24 cellular contexts compared by ENCODE assay signal in the genomic region with DNA sequence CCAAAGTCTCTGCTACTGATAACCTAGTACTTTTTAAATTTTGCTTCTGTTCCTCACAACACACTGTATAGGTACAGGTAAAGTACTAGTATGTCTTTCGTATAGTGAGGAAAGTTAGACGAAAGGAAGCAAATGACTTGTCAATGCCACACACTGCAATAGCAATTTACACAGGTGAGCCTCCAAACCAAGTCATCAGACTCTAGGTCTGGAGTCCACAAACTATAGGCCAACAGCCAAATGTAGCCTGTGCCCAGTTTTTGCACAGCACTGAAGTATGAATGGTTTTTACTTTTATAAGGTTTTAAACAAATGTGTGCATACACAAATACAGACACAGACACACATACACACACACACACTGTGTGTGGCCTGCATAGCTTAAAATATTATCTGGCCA. TPM values are rescaled to one million over a fixed set of nuclear protein-coding genes. Genes with fewer than 3 reads are reported as not detected.
DNase-seq lines count a peak whose midpoint lies in the region; ATAC-seq, FAIRE-seq and TF ChIP-seq lines count a peak whose summit lies in the region.
"Had no signal": no experiment of that assay in that cellular context is flagged by ENCODE, and none has a peak within 500 bp of the region (broad histone marks: within the 10 kb centered on the region; RNA-seq: fewer than 3 reads in every experiment).

No MANE protein-coding gene starts in this region.

- H3K4me1 ChIP-seq in liver (ENCODE audit: control insufficient read depth in 4 of 4, insufficient read depth in 4 of 4, low read length in 3 of 4) (peaks cover 0 to 2% (median 0%) of the 10 kb centered on the region in 4 donors), HepG2 (ENCODE audit: insufficient read depth, low read length) (no peaks in the 10 kb centered on the region), OCI-LY3 (ENCODE audit: low read length) (peaks cover 40% of the 10 kb centered on the region)
- H3K4me1 ChIP-seq: A549, BE2C had no signal

- H3K4me2 ChIP-seq in HepG2 (ENCODE audit: low read depth, low read length), result no peak overlapping the region
- H3K4me2 ChIP-seq in OCI-LY3 (ENCODE audit: low read length), result peak overlapping the region; percentile 72
- H3K4me2 ChIP-seq: A549; BLaER1 treated with 17β-estradiol and CSF1 and Interleukin-3, amounts not matched to agents 10 nM and 100 nM had no signal

- no peaks in the 10 kb centered on the region for H3K4me1 Mint-ChIP-seq in natural killer cell
- H3K4me1 Mint-ChIP-seq: CD14-positive monocyte; CD8-positive, alpha-beta memory T cell had no signal

- H3K36me3 ChIP-seq in liver (ENCODE audit: control insufficient read depth in 4 of 4, insufficient read depth in 3 of 4, low read depth in 1 of 4, low read length in 3 of 4) (peaks cover 4 to 25% (median 9%) of the 10 kb centered on the region in 4 donors), HepG2 (replicated peaks in 1 of 2; ENCODE audit: control insufficient read depth in 1 of 2, insufficient read depth in 2 of 2, low read length in 2 of 2) (peaks cover 7 to 35% of the 10 kb centered on the region in 2 experiments; a peak in 4 of 5 replicates), OCI-LY3 (replicated peaks; ENCODE audit: low read depth, low read length) (peaks cover 46% of the 10 kb centered on the region)

- no peak overlapping the region for H3K27ac Mint-ChIP-seq in natural killer cell
- H3K27ac Mint-ChIP-seq: CD4-positive, alpha-beta T cell had no signal

- H3K36me3 Mint-ChIP-seq in natural killer cell, result peaks cover 9% of the 10 kb centered on the region

- no peak overlapping the region for H3K4me3 ChIP-seq in liver (ENCODE audit: low read depth in 1 of 3, low read length in 3 of 3)
- H3K4me3 ChIP-seq in HepG2 (replicated peaks in 1 of 3; ENCODE audit: insufficient read depth in 1 of 3, low read depth in 2 of 3, low read length in 3 of 3), result no peak overlapping the region
- no peak overlapping the region for H3K4me3 ChIP-seq in OCI-LY3 (ENCODE audit: low read length)
- H3K4me3 ChIP-seq: A549; BLaER1 treated with 17β-estradiol and CSF1 and Interleukin-3, amounts not matched to agents 10 nM and 100 nM; GM12878 had no signal

- BruUV-seq in HepG2 (replicated peaks; lab: Mats Ljungman, UMichigan), result no TSS peak

- POLR2A ChIA-PET in HepG2 (lab: Yijun Ruan, JAX), result no interaction called here

- no peak for ATAC-seq in HepG2
- ATAC-seq in GM18502 (IDR thresholded peaks at IDR 0.05; ENCODE audit: poor library complexity, unreplicated experiment), result no peak
- no peak for ATAC-seq in natural killer cell
- ATAC-seq in HG02642 (IDR thresholded peaks at IDR 0.05; ENCODE audit: poor library complexity, unreplicated experiment), result no peak
- ATAC-seq: A549, GM12878 had no signal

- no peaks in the 10 kb centered on the region for H3K27me3 ChIP-seq in liver (ENCODE audit: control insufficient read depth in 4 of 4, insufficient read depth in 4 of 4, low read length in 3 of 4)
- no peaks in the 10 kb centered on the region for H3K27me3 ChIP-seq in HepG2 (ENCODE audit: control insufficient read depth in 1 of 2, insufficient read depth in 2 of 2, low read length in 2 of 2)
- no peaks in the 10 kb centered on the region for H3K27me3 ChIP-seq in OCI-LY3 (ENCODE audit: low read depth, low read length)
- H3K27me3 ChIP-seq: BE2C; BLaER1 treated with 17β-estradiol and CSF1 and Interleukin-3, amounts not matched to agents 10 nM and 100 nM had no signal

- no peak overlapping the region for H3K27ac ChIP-seq in liver (ENCODE audit: low read depth in 1 of 2, low read length in 2 of 2)
- H3K27ac ChIP-seq in HepG2 (ENCODE audit: extremely low read length, insufficient read depth, low read length), result no peak overlapping the region
- H3K27ac ChIP-seq in OCI-LY3 (ENCODE audit: low read length), result peak overlapping the region; percentile 93
- H3K27ac ChIP-seq in epithelial cell of prostate, result peak overlapping the region; percentile 53
- H3K27ac ChIP-seq: A549; BLaER1 treated with 17β-estradiol and CSF1 and Interleukin-3, amounts not matched to agents 10 nM and 100 nM had no signal

- no peaks in the 10 kb centered on the region for H3K27me3 Mint-ChIP-seq in natural killer cell (ENCODE audit: low read depth in 2 of 2)
- H3K27me3 Mint-ChIP-seq: CD4-positive, alpha-beta T cell; CD8-positive, alpha-beta memory T cell had no signal

- TF ChIP-seq RAD21 in liver (IDR thresholded peaks at IDR 0.05), result no peak
- TF ChIP-seq RAD21 in HepG2 (CRISPR knock-in tag; IDR thresholded peaks at IDR 0.05), result no peak

- in situ Hi-C loops in HepG2 (cut with HindIII; ENCODE audit: extremely low pct_ligation_motif_present, low pct_unique_long_range_greater_than_20kb), result no loop called here

- H2AFZ ChIP-seq in HepG2 (ENCODE audit: low read length) (no peak overlapping the region), OCI-LY3 (ENCODE audit: low read depth, low read length) (no peak overlapping the region)

- no peak for TF ChIP-seq EP300 in HepG2 (IDR thresholded peaks at IDR 0.05; ENCODE audit: low read depth in 2 of 2, low read length in 2 of 2)
- TF ChIP-seq EP300 in HepG2 (CRISPR knock-in tag; IDR thresholded peaks at IDR 0.05; ENCODE audit: borderline replicate concordance), result no peak

- no peaks in the 10 kb centered on the region for H3K9me3 ChIP-seq in liver (ENCODE audit: control insufficient read depth in 4 of 4, low read length in 3 of 4)
- H3K9me3 ChIP-seq in HepG2 (ENCODE audit: low read length), result no peaks in the 10 kb centered on the region
- no peaks in the 10 kb centered on the region for H3K9me3 ChIP-seq in OCI-LY3 (ENCODE audit: insufficient read depth, low read length)
- H3K9me3 ChIP-seq: A549; BE2C; BLaER1 treated with 17β-estradiol and CSF1 and Interleukin-3, amounts not matched to agents 10 nM and 100 nM had no signal

- DNase-seq in HepG2 (ENCODE audit: low spot score) (no peak), epithelial cell of prostate (ENCODE audit: low read depth, low spot score) (no peak), natural killer cell (no peak)
- DNase-seq: 8988T; ACHN; AML-193; BE2C; CD4-positive, alpha-beta T cell; CD8-positive, alpha-beta memory T cell; DMS 273 treated with DMSO at 0.1 percent for 48 hours; DMS79; GDM1; H7 had no signal

- intact Hi-C loops in HepG2 (cut with micrococcal nuclease; ENCODE audit: unreplicated experiment) (no loop called here), natural killer cell (cut with micrococcal nuclease) (no loop called here)

- no peaks in the 10 kb centered on the region for H3K9me3 Mint-ChIP-seq in natural killer cell
- H3K9me3 Mint-ChIP-seq: CD14-positive monocyte; CD4-positive, alpha-beta T cell; CD8-positive, alpha-beta memory T cell had no signal

- no peak for FAIRE-seq in HepG2 (lab: Jason Lieb, UNC)
- FAIRE-seq: A549, D721Med, GM12878, GM18507, H1 had no signal

- TF ChIP-seq CTCF in liver (IDR thresholded peaks at IDR 0.05; ENCODE audit: low read depth, low read length, missing input control), result no peak
- no peak for TF ChIP-seq CTCF in HepG2 (CRISPR knock-in tag; IDR thresholded peaks at IDR 0.05)
- no peak for TF ChIP-seq CTCF in OCI-LY3 (IDR thresholded peaks at IDR 0.05; ENCODE audit: low read depth, low read length)
- TF ChIP-seq CTCF in natural killer cell (IDR thresholded peaks at IDR 0.05), result no peak

- H3K9ac ChIP-seq in liver (ENCODE audit: low read depth in 1 of 2, low read length in 2 of 2) (no peak overlapping the region), HepG2 (ENCODE audit: insufficient read depth, low read depth, low read length) (no peak overlapping the region), OCI-LY3 (ENCODE audit: low read length) (peak overlapping the region; percentile 70; the same call in 1 of the 2 replicates)
- H3K9ac ChIP-seq: BLaER1 treated with 17β-estradiol and CSF1 and Interleukin-3, amounts not matched to agents 10 nM and 100 nM had no signal

- CTCF ChIA-PET in HepG2 (lab: Yijun Ruan, JAX; ENCODE audit: low intra/inter-chr PET ratio, low total read pairs), result no interaction called here

- TF ChIP-seq POLR2A in HepG2 (IDR thresholded peaks at IDR 0.05; ENCODE audit: insufficient read depth in 1 of 2, low read depth in 2 of 2, low read length in 2 of 2), result no peak

- 64% methylated on average over 2 of the region's 2 CpGs for WGBS in liver
- WGBS in HepG2 (ENCODE audit: low lambda C conversion rate), result 100% methylated on average over 2 of the region's 2 CpGs

- H4K20me1 ChIP-seq in HepG2 (ENCODE audit: insufficient read depth, low read length), result no peaks in the 10 kb centered on the region
- H4K20me1 ChIP-seq in OCI-LY3 (ENCODE audit: insufficient read depth, low read length), result no peaks in the 10 kb centered on the region
- H4K20me1 ChIP-seq: BLaER1 treated with 17β-estradiol and CSF1 and Interleukin-3, amounts not matched to agents 10 nM and 100 nM had no signal

- H3K4me3 Mint-ChIP-seq in natural killer cell, result no peak overlapping the region
- H3K4me3 Mint-ChIP-seq: CD14-positive monocyte; CD4-positive, alpha-beta T cell; CD8-positive, alpha-beta memory T cell had no signal

- no peaks in the 10 kb centered on the region for H3K79me2 ChIP-seq in HepG2 (ENCODE audit: insufficient read depth, low read length)
- peaks cover 8% of the 10 kb centered on the region; the same call in 1 of the 2 replicates for H3K79me2 ChIP-seq in OCI-LY3 (ENCODE audit: low read length)

RNA-seq across cellular contexts. Expression of gene ALG8, which starts 28.1 kb away (rescaled TPM):
- total RNA-seq in liver (10 to 100 TPM; 36.8 to 39.2 TPM), HepG2 (2016; rRNA removed; fragmentation: Illumina TruSeq; extraction: Trizol) (50.0 and 88.0 TPM in 2 replicates), natural killer cell (10 to 100 TPM; 19.2 to 20.1 (median 19.8) TPM)
- polyA plus RNA-seq in liver (10 to 100 TPM; 29.4 to 46.0 TPM), HepG2 (2011; rRNA removed) (53.5 and 75.8 TPM in 2 replicates)
- 27.9 and 37.5 TPM in 2 replicates for total RNA-seq in HepG2 (2016; cell fraction: cytosol; rRNA removed; fragmentation: Illumina TruSeq; extraction: Trizol; ENCODE audit: low read depth)
- 46.2 and 90.8 TPM in 2 replicates for total RNA-seq in HepG2 (2016; cell fraction: insoluble cytoplasmic fraction; rRNA removed; fragmentation: Illumina TruSeq; extraction: Trizol)
- total RNA-seq in HepG2 (2016; cell fraction: membrane; rRNA removed; fragmentation: Illumina TruSeq; extraction: Trizol), result 39.8 and 40.9 TPM in 2 replicates
- 81.9 and 98.4 TPM in 2 replicates for total RNA-seq in HepG2 (2016; cell fraction: nucleus; rRNA removed; fragmentation: Illumina TruSeq; extraction: Trizol)
- 34.9 and 52.4 TPM in 2 replicates for polyA plus RNA-seq in HepG2 (2011; cell fraction: cytosol; rRNA removed)
- polyA plus RNA-seq in HepG2 (2011; cell fraction: nucleus; rRNA removed), result 23.3 and 25.4 TPM in 2 replicates
- polyA plus RNA-seq in HepG2 (2012), result 33.9 and 48.4 TPM in 2 replicates
- polyA plus RNA-seq in HepG2 (2016; cell fraction: cytosol; fragmentation: Illumina TruSeq; extraction: Trizol; ENCODE audit: low read depth), result 21.7 and 23.1 TPM in 2 replicates
- polyA plus RNA-seq in HepG2 (2016; cell fraction: insoluble cytoplasmic fraction; fragmentation: Illumina TruSeq; extraction: Trizol; ENCODE audit: low read depth), result 45.9 and 50.8 TPM in 2 replicates
- polyA plus RNA-seq in HepG2 (2016; cell fraction: membrane; fragmentation: Illumina TruSeq; extraction: Trizol; ENCODE audit: low read depth), result 29.3 and 35.8 TPM in 2 replicates
- 116 and 123 TPM in 2 replicates for polyA plus RNA-seq in HepG2 (2016; cell fraction: nucleus; fragmentation: Illumina TruSeq; extraction: Trizol; ENCODE audit: insufficient read depth, low read depth)
- polyA minus RNA-seq in HepG2 (2011; rRNA and poly(A)+ RNA removed; ENCODE audit: low replicate concordance), result 65.9 and 176 TPM in 2 replicates
- 34.7 TPM in 2 replicates for polyA minus RNA-seq in HepG2 (2011; cell fraction: cytosol; rRNA and poly(A)+ RNA removed)
- polyA minus RNA-seq in HepG2 (2011; cell fraction: nucleus; rRNA and poly(A)+ RNA removed), result 63.3 and 64.3 TPM in 2 replicates

RNA-seq across cellular contexts. Expression of gene NDUFC2, which starts 31.6 kb away (rescaled TPM):
- total RNA-seq in liver (100 to 1,000 TPM in 1 of 2 donors, 10 to 100 TPM in 1; 86.9 to 142 TPM), HepG2 (2016; rRNA removed; fragmentation: Illumina TruSeq; extraction: Trizol) (312 and 363 TPM in 2 replicates), natural killer cell (10 to 100 TPM; 51.8 to 75.4 (median 60.2) TPM)
- polyA plus RNA-seq in liver (100 to 1,000 TPM; 256 to 783 TPM), HepG2 (2011; rRNA removed) (220 and 256 TPM in 2 replicates)
- 93.1 and 138 TPM in 2 replicates for total RNA-seq in HepG2 (2016; cell fraction: cytosol; rRNA removed; fragmentation: Illumina TruSeq; extraction: Trizol; ENCODE audit: low read depth)
- 330 and 377 TPM in 2 replicates for total RNA-seq in HepG2 (2016; cell fraction: insoluble cytoplasmic fraction; rRNA removed; fragmentation: Illumina TruSeq; extraction: Trizol)
- 90.9 and 140 TPM in 2 replicates for total RNA-seq in HepG2 (2016; cell fraction: membrane; rRNA removed; fragmentation: Illumina TruSeq; extraction: Trizol)
- 278 and 315 TPM in 2 replicates for total RNA-seq in HepG2 (2016; cell fraction: nucleus; rRNA removed; fragmentation: Illumina TruSeq; extraction: Trizol)
- 307 and 524 TPM in 2 replicates for polyA plus RNA-seq in HepG2 (2011; cell fraction: cytosol; rRNA removed)
- polyA plus RNA-seq in HepG2 (2011; cell fraction: nucleus; rRNA removed), result 91.7 and 102 TPM in 2 replicates
- 411 and 581 TPM in 2 replicates for polyA plus RNA-seq in HepG2 (2012)
- polyA plus RNA-seq in HepG2 (2016; cell fraction: cytosol; fragmentation: Illumina TruSeq; extraction: Trizol; ENCODE audit: low read depth), result 163 and 221 TPM in 2 replicates
- 491 and 517 TPM in 2 replicates for polyA plus RNA-seq in HepG2 (2016; cell fraction: insoluble cytoplasmic fraction; fragmentation: Illumina TruSeq; extraction: Trizol; ENCODE audit: low read depth)
- polyA plus RNA-seq in HepG2 (2016; cell fraction: membrane; fragmentation: Illumina TruSeq; extraction: Trizol; ENCODE audit: low read depth), result 170 and 204 TPM in 2 replicates
- 572 and 587 TPM in 2 replicates for polyA plus RNA-seq in HepG2 (2016; cell fraction: nucleus; fragmentation: Illumina TruSeq; extraction: Trizol; ENCODE audit: insufficient read depth, low read depth)
- 103 and 165 TPM in 2 replicates for polyA minus RNA-seq in HepG2 (2011; rRNA and poly(A)+ RNA removed; ENCODE audit: low replicate concordance)
- 108 and 131 TPM in 2 replicates for polyA minus RNA-seq in HepG2 (2011; cell fraction: cytosol; rRNA and poly(A)+ RNA removed)
- polyA minus RNA-seq in HepG2 (2011; cell fraction: nucleus; rRNA and poly(A)+ RNA removed), result 63.0 and 77.8 TPM in 2 replicates

RNA-seq across cellular contexts. Expression of gene THRSP, which starts 47.6 kb away (rescaled TPM):
- total RNA-seq in liver (10 to 100 TPM in 1 of 2 donors, not detected in 1; 30.9 TPM), HepG2 (2016; rRNA removed; fragmentation: Illumina TruSeq; extraction: Trizol) (0.13 TPM in 1 of 2 replicates, not detected in the other), natural killer cell (not detected)
- polyA plus RNA-seq in liver (10 to 100 TPM; 51.1 to 90.1 TPM), HepG2 (2011; rRNA removed) (0.48 and 0.58 TPM in 2 replicates)
- not detected in 2 replicates for total RNA-seq in HepG2 (2016; cell fraction: cytosol; rRNA removed; fragmentation: Illumina TruSeq; extraction: Trizol; ENCODE audit: low read depth)
- not detected in 2 replicates for total RNA-seq in HepG2 (2016; cell fraction: insoluble cytoplasmic fraction; rRNA removed; fragmentation: Illumina TruSeq; extraction: Trizol)
- not detected in 2 replicates for total RNA-seq in HepG2 (2016; cell fraction: membrane; rRNA removed; fragmentation: Illumina TruSeq; extraction: Trizol)
- 0.34 TPM in 1 of 2 replicates, not detected in the other for total RNA-seq in HepG2 (2016; cell fraction: nucleus; rRNA removed; fragmentation: Illumina TruSeq; extraction: Trizol)
- polyA plus RNA-seq in HepG2 (2011; cell fraction: cytosol; rRNA removed), result 0.35 and 0.43 TPM in 2 replicates
- polyA plus RNA-seq in HepG2 (2011; cell fraction: nucleus; rRNA removed), result 0.61 and 0.71 TPM in 2 replicates
- 0.13 and 0.20 TPM in 2 replicates for polyA plus RNA-seq in HepG2 (2012)
- not detected in 2 replicates for polyA plus RNA-seq in HepG2 (2016; cell fraction: cytosol; fragmentation: Illumina TruSeq; extraction: Trizol; ENCODE audit: low read depth)
- not detected in 2 replicates for polyA plus RNA-seq in HepG2 (2016; cell fraction: insoluble cytoplasmic fraction; fragmentation: Illumina TruSeq; extraction: Trizol; ENCODE audit: low read depth)
- polyA plus RNA-seq in HepG2 (2016; cell fraction: membrane; fragmentation: Illumina TruSeq; extraction: Trizol; ENCODE audit: low read depth), result not detected in 2 replicates
- 0.41 TPM in 1 of 2 replicates, not detected in the other for polyA plus RNA-seq in HepG2 (2016; cell fraction: nucleus; fragmentation: Illumina TruSeq; extraction: Trizol; ENCODE audit: insufficient read depth, low read depth)
- polyA minus RNA-seq in HepG2 (2011; rRNA and poly(A)+ RNA removed; ENCODE audit: low replicate concordance), result 0.86 TPM in 1 of 2 replicates, not detected in the other
- not detected in 2 replicates for polyA minus RNA-seq in HepG2 (2011; cell fraction: cytosol; rRNA and poly(A)+ RNA removed)
- 0.64 TPM in 1 of 2 replicates, not detected in the other for polyA minus RNA-seq in HepG2 (2011; cell fraction: nucleus; rRNA and poly(A)+ RNA removed)
- total RNA-seq: CD4-positive, alpha-beta T cell; CD8-positive, alpha-beta memory T cell; GM12878; H1; H7 had no signal
- polyA plus RNA-seq: A549; CD14-positive monocyte; CD8-positive, alpha-beta memory T cell had no signal

Comparison
In these comparisons a context has a peak if more than half of its experiments do, and no peak if none do; other contexts are left out.
1. H3K27ac ChIP-seq: peak in OCI-LY3 (single experiment) and epithelial cell of prostate (single experiment); none in liver (0 of 2) and HepG2 (single experiment).